In genomic region chr5:89967806-89968444, GRCh38 we compare ENCODE assay signal across 11 cellular contexts.
DNase-seq lines count a peak whose midpoint lies in the region; ATAC-seq and TF ChIP-seq lines count a peak whose summit lies in the region.
"Had no signal": no experiment of that assay in that cellular context is flagged by ENCODE, and none has a peak within 500 bp of the region (broad histone marks: within the 10 kb centered on the region; RNA-seq: fewer than 3 reads in every experiment).

No MANE protein-coding gene starts in this region.

- H3K4me1 ChIP-seq in GM23248 (ENCODE audit: insufficient read depth): peaks cover 22% of the 10 kb centered on the region

- in situ Hi-C loops in GM23248 (cut with MboI): no loop called here
- in situ Hi-C loops in brain microvascular endothelial cell (cut with HindIII; ENCODE audit: low pct_ligation_motif_present, low sequenced_read_pairs): no loop called here

- no peak overlapping the region for H2AFZ ChIP-seq in GM23248

- no peak for TF ChIP-seq CTCF in brain microvascular endothelial cell (IDR thresholded peaks at IDR 0.05; ENCODE audit: low read depth, low read length, missing control alignments)

- H3K9ac ChIP-seq in GM23248: no peak overlapping the region

- peak overlapping the region; percentile 29 for H3K4me2 ChIP-seq in GM23248 (ENCODE audit: unreplicated experiment)

- no peaks in the 10 kb centered on the region for H3K79me2 ChIP-seq in GM23248 (ENCODE audit: insufficient read depth)

- no peaks in the 10 kb centered on the region for H4K20me1 ChIP-seq in GM23248 (ENCODE audit: insufficient read depth)

- H3K4me3 ChIP-seq in GM23248 (no peak overlapping the region), brain microvascular endothelial cell (ENCODE audit: low read depth, low read length) (no peak overlapping the region), skeletal muscle cell (ENCODE audit: low read depth, low read length) (no peak overlapping the region)
- H3K4me3 ChIP-seq: stomach had no signal

- H3F3A ChIP-seq in GM23248 (ENCODE audit: insufficient read depth): no peaks in the 10 kb centered on the region

- no peak overlapping the region for H3K27ac ChIP-seq in GM23248
- no peak overlapping the region for H3K27ac ChIP-seq in brain microvascular endothelial cell
- H3K27ac ChIP-seq: stomach had no signal

- no peaks in the 10 kb centered on the region for H3K9me3 ChIP-seq in GM23248 (ENCODE audit: low read depth)
- H3K9me3 ChIP-seq: stomach had no signal

- ATAC-seq in GM18873 (IDR thresholded peaks at IDR 0.05; ENCODE audit: low FRiP score, unreplicated experiment): no peak
- ATAC-seq: activated T-cell treated with anti-CD3 and anti-CD28 coated beads, Interleukin-2, amount 50 U/mL, for 72 hours had no signal

- WGBS in GM23248 (ENCODE audit: low coverage in 1 of 2, low lambda C conversion rate in 2 of 2, missing lambda C conversion rate in 2 of 2), 2 experiments: 24 to 25% methylated on average over 1 of the region's 1 CpG

- DNase-seq in GM23248 (peak; percentile 44), RKO (ENCODE audit: low spot score) (peak; percentile 1), brain microvascular endothelial cell (peak; percentile 17), skeletal muscle cell (ENCODE audit: low read depth) (peak; percentile 38), NCI-H187 (lab: John Stamatoyannopoulos, UW) (no peak), NCI-H748 treated with DMSO at 0.1 percent for 48 hours (lab: John Stamatoyannopoulos, UW) (no peak)
- DNase-seq: activated T-cell treated with anti-CD3 and anti-CD28 coated beads, Interleukin-2, amount 50 U/mL, for 72 hours; NCI-H2081; small intestine; stomach had no signal

- no peaks in the 10 kb centered on the region for H3K27me3 ChIP-seq in GM23248 (replicated peaks; ENCODE audit: insufficient read depth)
- no peaks in the 10 kb centered on the region for H3K27me3 ChIP-seq in brain microvascular endothelial cell (replicated peaks)
- H3K27me3 ChIP-seq: stomach had no signal

- H3K36me3 ChIP-seq in GM23248 (ENCODE audit: low read depth): no peaks in the 10 kb centered on the region
- no peaks in the 10 kb centered on the region for H3K36me3 ChIP-seq in brain microvascular endothelial cell (replicated peaks)
- H3K36me3 ChIP-seq: stomach had no signal

- no peaks in the 10 kb centered on the region; the same call in 1 of the 2 replicates for H3K9me2 ChIP-seq in GM23248 (ENCODE audit: insufficient read depth)

Comparison
In these comparisons a context has a peak if more than half of its experiments do, and no peak if none do; other contexts are left out.
1. DNase-seq: peak in GM23248 (single experiment), RKO (single experiment), brain microvascular endothelial cell (single experiment) and skeletal muscle cell (single experiment); none in NCI-H187 (0 of 2) and NCI-H748 treated with DMSO at 0.1 percent for 48 hours (single experiment).